9 cellular contexts compared by ENCODE assay signal in the genomic region with DNA sequence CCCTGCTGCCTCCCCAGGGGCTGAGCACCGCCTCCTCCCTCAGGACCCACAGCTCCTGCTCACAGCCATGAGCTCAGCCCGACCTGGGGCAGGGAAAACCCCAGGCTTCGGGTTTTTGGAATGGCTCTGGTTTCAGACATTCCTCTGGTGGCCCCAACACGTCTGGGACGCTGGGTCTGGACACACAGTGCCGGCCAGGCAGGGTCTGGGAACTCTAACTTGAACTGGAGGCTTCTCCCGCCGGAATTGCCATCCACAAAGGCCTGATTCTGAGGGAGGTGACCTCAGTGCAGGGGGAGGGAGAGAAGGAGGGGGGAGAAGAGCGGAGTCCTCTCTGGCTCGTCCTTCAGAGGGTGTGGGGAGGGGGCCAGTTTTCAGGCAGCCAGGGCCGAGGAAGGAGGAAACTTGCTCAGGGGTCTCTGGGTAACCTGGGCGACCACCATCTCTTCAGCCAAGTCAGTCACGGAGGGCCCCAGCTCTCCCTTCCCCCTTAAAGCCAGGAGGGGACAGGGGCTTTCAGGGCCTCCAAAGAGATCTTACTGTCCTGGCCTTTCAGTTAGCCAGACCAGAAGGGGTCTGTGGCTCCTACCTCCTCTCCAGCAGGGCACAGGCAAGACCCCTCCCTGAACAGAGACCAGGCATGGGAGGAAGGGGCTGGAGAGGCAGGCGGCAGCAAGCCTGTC.
DNase-seq lines count a peak whose midpoint lies in the region; ATAC-seq, FAIRE-seq and TF ChIP-seq lines count a peak whose summit lies in the region.
"Had no signal": no experiment of that assay in that cellular context is flagged by ENCODE, and none has a peak within 500 bp of the region (broad histone marks: within the 10 kb centered on the region; RNA-seq: fewer than 3 reads in every experiment).

No MANE protein-coding gene starts in this region.

- H3K27ac ChIP-seq in RWPE1 = peak overlapping the region; percentile 16; the same call in 1 of the 2 replicates
- peak overlapping the region; percentile 76 for H3K27ac ChIP-seq in subcutaneous abdominal adipose tissue (ENCODE audit: low read depth, low read length)

- POLR2A ChIA-PET in RWPE1 (lab: Yijun Ruan, JAX; ENCODE audit: low non-redundant PET) = no interaction called here

- H3K27me3 Mint-ChIP-seq in effector memory CD8-positive, alpha-beta T cell = no peaks in the 10 kb centered on the region

- peaks cover 5 to 55% (median 47%) of the 10 kb centered on the region in 5 donors for H3K4me1 ChIP-seq in subcutaneous abdominal adipose tissue (ENCODE audit: control insufficient read depth in 5 of 5, insufficient read depth in 5 of 5, low read length in 5 of 5)

- no peaks in the 10 kb centered on the region for H3K9me3 ChIP-seq in subcutaneous abdominal adipose tissue (ENCODE audit: control insufficient read depth in 5 of 5, low read length in 5 of 5)

- no peak for ATAC-seq in GM18519 (IDR thresholded peaks at IDR 0.05; ENCODE audit: low FRiP score, unreplicated experiment)
- ATAC-seq in effector memory CD8-positive, alpha-beta T cell (replicated peaks) = no peak

- H3K36me3 ChIP-seq in subcutaneous abdominal adipose tissue (ENCODE audit: control insufficient read depth in 5 of 5, insufficient read depth in 5 of 5, low read length in 5 of 5) = peaks cover 0 to 26% (median 24%) of the 10 kb centered on the region in 5 donors

- H3K27ac Mint-ChIP-seq in effector memory CD8-positive, alpha-beta T cell = no peak overlapping the region

- TF ChIP-seq CTCF in RWPE1 (conservative IDR thresholded peaks at IDR 0.05; ENCODE audit: low read depth) (no peak), GM10266 (IDR thresholded peaks at IDR 0.05; ENCODE audit: control insufficient read depth, insufficient read depth, low read depth, missing control alignments) (no peak), D721Med (IDR thresholded peaks at IDR 0.05; ENCODE audit: insufficient read depth, missing control alignments) (no peak)

- H3K4me3 Mint-ChIP-seq in effector memory CD8-positive, alpha-beta T cell = no peak overlapping the region

- peaks cover 0 to 9% of the 10 kb centered on the region in 2 donors for H3K4me1 Mint-ChIP-seq in effector memory CD8-positive, alpha-beta T cell (ENCODE audit: low read depth in 2 of 2)

- H3K9ac ChIP-seq in subcutaneous abdominal adipose tissue (ENCODE audit: low read length in 5 of 5) = peak overlapping the region in 4 of 5 donors; percentile 40 to 72 (median 55)

- peak overlapping the region in 3 of 5 donors; percentile 27 to 42 (median 30) for H3K4me3 ChIP-seq in subcutaneous abdominal adipose tissue (ENCODE audit: low read depth in 1 of 5, low read length in 5 of 5)

- peaks cover 11% of the 10 kb centered on the region for H3K36me3 Mint-ChIP-seq in effector memory CD8-positive, alpha-beta T cell (ENCODE audit: insufficient read depth)

- H3K9me3 Mint-ChIP-seq in effector memory CD8-positive, alpha-beta T cell = no peaks in the 10 kb centered on the region

- H3K27me3 ChIP-seq in subcutaneous abdominal adipose tissue (ENCODE audit: control insufficient read depth in 5 of 5, insufficient read depth in 4 of 5, low read length in 5 of 5) = no peaks in the 10 kb centered on the region

- no peak for FAIRE-seq in D721Med (lab: Jason Lieb, UNC)

- CTCF ChIA-PET in RWPE1 (lab: Yijun Ruan, JAX) = interaction anchor here (0.5 kb wide), 1 partner anchor 31 kb away, joined by 3 read pairs; no protein-coding TSS in a partner anchor

- DNase-seq in RWPE1 (ENCODE audit: low spot score) (no peak), globus pallidus (ENCODE audit: low spot score) (peak; percentile 82), middle frontal gyrus (ENCODE audit: extremely low spot score, low spot score) (peak; percentile 33), GM10266 (ENCODE audit: extremely low spot score) (no peak), D721Med (ENCODE audit: insufficient read length, low spot score) (no peak)
- no peak for DNase-seq in effector memory CD8-positive, alpha-beta T cell
- DNase-seq: Calu3 had no signal

Comparison
In these comparisons a context has a peak if more than half of its experiments do, and no peak if none do; other contexts are left out.
1. DNase-seq: peak in globus pallidus (single experiment) and middle frontal gyrus (single experiment); none in RWPE1 (single experiment), GM10266 (single experiment), effector memory CD8-positive, alpha-beta T cell (0 of 3) and D721Med (single experiment).